18 cellular contexts compared by ENCODE assay signal in the genomic region with DNA sequence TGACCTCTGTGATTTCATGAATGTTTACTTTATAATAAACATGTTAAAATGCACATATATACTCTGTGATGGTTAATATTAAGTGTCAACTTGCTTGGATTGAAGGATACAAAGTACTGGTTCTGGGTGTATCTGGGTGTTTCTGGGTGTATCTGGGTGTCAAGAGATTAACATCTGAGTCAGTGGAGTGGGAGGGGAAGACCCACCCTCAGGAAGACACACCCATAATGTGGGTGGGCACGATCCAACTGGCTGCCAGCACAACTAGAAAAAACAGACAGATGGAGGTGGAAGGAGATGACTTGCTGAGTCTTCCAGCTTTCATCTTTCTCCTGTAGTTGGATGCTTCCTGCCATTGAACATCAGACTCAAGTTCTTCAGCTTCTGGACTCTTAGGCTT.
"Had no signal": no experiment of that assay in that cellular context is flagged by ENCODE, and none has a peak within 500 bp of the region (broad histone marks: within the 10 kb centered on the region; RNA-seq: fewer than 3 reads in every experiment).

No MANE protein-coding gene starts in this region.

- H3K27me3 Mint-ChIP-seq: activated CD4-positive, alpha-beta T cell treated with anti-CD3 and anti-CD28 coated beads for 36 hours; dendritic cell treated with granulocyte-macrophage colony-stimulating factor and Interleukin-4, amounts not matched to agents 40 ng/mL and 50 ng/mL, for 4 days; stimulated activated naive B cell treated with anti-CD40 and anti-IgM and Interleukin-4, amounts not matched to agents 10 μg/mL and 1 μg/mL and 100 μg/mL, for 72 hours had no signal

- H3K4me3 Mint-ChIP-seq: activated CD4-positive, alpha-beta T cell treated with anti-CD3 and anti-CD28 coated beads for 36 hours; dendritic cell treated with granulocyte-macrophage colony-stimulating factor and Interleukin-4, amounts not matched to agents 40 ng/mL and 50 ng/mL, for 4 days; nephron progenitor cell; stimulated activated naive B cell treated with anti-CD40 and anti-IgM and Interleukin-4, amounts not matched to agents 10 μg/mL and 1 μg/mL and 100 μg/mL, for 72 hours; WTC11 had no signal

- H3K4me1 ChIP-seq: adrenal gland, upper lobe of right lung had no signal

- DNase-seq: activated CD4-positive, alpha-beta T cell treated with anti-CD3 and anti-CD28 coated beads for 36 hours; activated CD4-positive, alpha-beta T cell treated with anti-CD3 and anti-CD28 coated beads, Interleukin-2, amount 50 U/mL, for 48 hours; activated CD8-positive, alpha-beta memory T cell treated with anti-CD3 and anti-CD28 coated beads, Interleukin-2, amount 50 U/mL, for 48 hours; activated gamma-delta T cell treated with Interleukin-2 at 50 U/mL for 16 hours; activated T-cell treated with anti-CD3 and anti-CD28 coated beads, Interleukin-2, amount 50 U/mL, for 48 hours; adrenal gland; effector CD8-positive, alpha-beta T cell; hypothalamus; kidney; nephron progenitor cell; retina; stimulated activated naive B cell treated with anti-CD40 and anti-IgM and Interleukin-4, amounts not matched to agents 10 μg/mL and 1 μg/mL and 100 μg/mL, for 72 hours; upper lobe of right lung had no signal

- H3K4me3 ChIP-seq: adrenal gland, thoracic aorta, upper lobe of right lung had no signal

- H3K27me3 ChIP-seq: adrenal gland, upper lobe of right lung had no signal

- ATAC-seq: activated CD4-positive, alpha-beta T cell treated with anti-CD3 and anti-CD28 coated beads for 36 hours; activated naive CD4-positive, alpha-beta T cell treated with anti-CD3 and anti-CD28 coated beads, Interleukin-2, amount 50 U/mL, for 72 hours; left lobe of liver; stimulated activated naive B cell treated with anti-CD40 and anti-IgM and Interleukin-4, amounts not matched to agents 10 μg/mL and 1 μg/mL and 100 μg/mL, for 72 hours; upper lobe of right lung; WTC11 had no signal

- H3K4me1 Mint-ChIP-seq: nephron progenitor cell had no signal

- H3K27ac Mint-ChIP-seq: activated CD4-positive, alpha-beta T cell treated with anti-CD3 and anti-CD28 coated beads for 36 hours; activated naive CD4-positive, alpha-beta T cell treated with anti-CD3 and anti-CD28 coated beads, Interleukin-2, amount 50 U/mL, for 72 hours; dendritic cell treated with granulocyte-macrophage colony-stimulating factor and Interleukin-4, amounts not matched to agents 40 ng/mL and 50 ng/mL, for 4 days; nephron progenitor cell; stimulated activated naive B cell treated with anti-CD40 and anti-IgM and Interleukin-4, amounts not matched to agents 10 μg/mL and 1 μg/mL and 100 μg/mL, for 72 hours; WTC11 had no signal

- H3K9me3 ChIP-seq: adrenal gland, thoracic aorta, upper lobe of right lung had no signal

- H3K27ac ChIP-seq: adrenal gland, thoracic aorta, upper lobe of right lung had no signal
